In the genomic region with DNA sequence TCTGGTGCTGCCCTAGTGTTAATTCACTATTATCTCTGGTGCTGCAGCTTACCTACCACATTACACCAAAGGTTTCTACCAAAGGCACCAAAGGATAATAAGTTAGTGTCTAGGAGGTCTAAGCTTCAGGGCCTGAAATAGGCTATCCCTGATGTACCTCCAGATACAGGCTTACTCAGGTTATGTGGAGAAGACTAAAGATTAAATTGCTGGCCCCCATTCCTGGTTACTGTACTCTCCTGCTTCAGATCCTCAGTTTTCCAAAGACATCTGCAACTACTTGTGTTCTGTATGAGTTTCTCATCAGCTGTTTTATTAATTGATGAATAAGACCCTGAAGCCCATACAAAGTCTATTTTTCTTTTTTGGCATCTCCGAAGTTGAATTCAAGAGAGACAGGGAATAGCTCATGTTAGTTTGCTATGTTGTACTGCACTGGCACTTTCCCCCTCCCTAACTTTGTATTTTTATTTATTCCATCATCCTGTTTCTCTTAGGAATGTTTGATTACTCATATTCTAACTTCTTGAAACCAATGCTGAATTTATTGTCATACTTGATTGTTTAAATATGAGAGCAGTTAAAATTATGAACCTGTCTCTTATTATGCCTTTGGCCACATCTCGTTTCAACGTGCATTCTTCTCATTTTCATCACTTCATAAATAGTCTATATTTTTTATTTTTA, we compare ENCODE assay signal across 21 cellular contexts.
"Had no signal": no experiment of that assay in that cellular context is flagged by ENCODE, and none has a peak within 500 bp of the region (broad histone marks: within the 10 kb centered on the region; RNA-seq: fewer than 3 reads in every experiment).

No MANE protein-coding gene starts in this region.

- H3K9me3 ChIP-seq: breast epithelium, colonic mucosa, mucosa of descending colon, tibial artery had no signal

- H3K4me3 ChIP-seq: colonic mucosa, heart left ventricle, mucosa of descending colon had no signal

- DNase-seq: activated naive CD8-positive, alpha-beta T cell treated with anti-CD3 and anti-CD28 coated beads for 36 hours; activated T-cell treated with anti-CD3 and anti-CD28 coated beads, Interleukin-2, amount 50 U/mL, for 24 hours; amniotic stem cell; colonic mucosa; dorsolateral prefrontal cortex; effector memory CD8-positive, alpha-beta T cell; heart left ventricle; islet precursor cell; left colon; mesendoderm; mucosa of descending colon; naive B cell; retina; stimulated activated CD4-positive, alpha-beta T cell treated with anti-CD3 and anti-CD28 coated beads, Interleukin-4, amount 100 ng/mL, for 24 hours; stimulated activated naive CD4-positive, alpha-beta T cell treated with Interleukin-2 at 50 U/mL for 16 hours; T-cell; tibial artery had no signal

- H3K27ac ChIP-seq: breast epithelium, colonic mucosa, dorsolateral prefrontal cortex, heart left ventricle, tibial artery had no signal

- H3K36me3 ChIP-seq: breast epithelium, colonic mucosa, heart left ventricle, tibial artery had no signal

- H3K4me1 ChIP-seq: breast epithelium, colonic mucosa, heart left ventricle, tibial artery had no signal

- H3K27me3 ChIP-seq: breast epithelium, colonic mucosa, dorsolateral prefrontal cortex, heart left ventricle, tibial artery had no signal

- ATAC-seq: activated T-helper 17 cell treated with anti-CD3 and anti-CD28 coated beads, Interleukin-2, amount 50 U/mL, for 72 hours; effector memory CD8-positive, alpha-beta T cell; esophagus mucosa; heart left ventricle; mucosa of descending colon; T-cell; WTC11 had no signal
